ENCODE assay signal across 8 cellular contexts in genomic region chr19:40797963-40798222, GRCh38. TPM values are rescaled to one million over a fixed set of nuclear protein-coding genes. Genes with fewer than 3 reads are reported as not detected.
DNase-seq lines count a peak whose midpoint lies in the region; ATAC-seq and TF ChIP-seq lines count a peak whose summit lies in the region.

No MANE protein-coding gene starts in this region.

- no peaks in the 10 kb centered on the region; the same call in 1 of the 2 replicates for H3K9me3 ChIP-seq in AG04450 (ENCODE audit: control insufficient read depth, insufficient read depth, low read length)

- no peaks in the 10 kb centered on the region for H3K27me3 ChIP-seq in AG04450 (ENCODE audit: control insufficient read depth, insufficient read depth, low read length)

- peak overlapping the region; percentile 100 for H3K27ac Mint-ChIP-seq in natural killer cell

- ATAC-seq in natural killer cell: no peak
- no peak for ATAC-seq in GM21825 (IDR thresholded peaks at IDR 0.05; ENCODE audit: unreplicated experiment)
- ATAC-seq in HG02981 (IDR thresholded peaks at IDR 0.05; ENCODE audit: unreplicated experiment): no peak
- ATAC-seq in HG03159 (IDR thresholded peaks at IDR 0.05; ENCODE audit: unreplicated experiment): no peak

- CTCF ChIA-PET in AG04450 (lab: Charles Lee): interaction anchor here (1.0 to 1.4 kb wide), 3 partner anchors 10 to 107 kb away, joined by 3 to 20 read pairs (median 8); partner anchors contain the start of gene RAB4B

- H3K4me3 ChIP-seq in AG04450 (ENCODE audit: low read depth, low read length) (peak overlapping the region; percentile 66), choroid plexus epithelial cell (ENCODE audit: low read depth, low read length) (peak overlapping the region; percentile 63)

- POLR2A ChIA-PET in AG04450 (lab: Yijun Ruan, JAX): interaction anchor here (0.7 to 2.6 kb wide), 3 partner anchors 20 to 406 kb away, joined by 3 to 20 read pairs (median 5); partner anchors contain the start of gene RAB4B

- no peaks in the 10 kb centered on the region for H3K36me3 Mint-ChIP-seq in natural killer cell

- H3K9me3 Mint-ChIP-seq in natural killer cell: no peaks in the 10 kb centered on the region

- H3K27ac ChIP-seq in AG04450 (ENCODE audit: low read depth, low read length): peak overlapping the region; percentile 81

- peak overlapping the region; percentile 99 for H3K4me3 Mint-ChIP-seq in natural killer cell

- peaks cover 43 to 52% of the 10 kb centered on the region in 2 donors for H3K4me1 Mint-ChIP-seq in natural killer cell

- no peak for DNase-seq in AG04450 (ENCODE audit: low read depth, low spot score)
- peak; percentile 12 for DNase-seq in KG1 (lab: John Stamatoyannopoulos, UW)
- no peak for DNase-seq in choroid plexus epithelial cell (ENCODE audit: low read depth)
- DNase-seq in natural killer cell: no peak
- no peak for DNase-seq in stimulated activated CD4-positive, alpha-beta T cell treated with anti-CD3 and anti-CD28 coated beads, Interleukin-1b, Interleukin-23, amount 100 ng/mL, for 48 hours

- H3K27me3 Mint-ChIP-seq in natural killer cell (ENCODE audit: low read depth in 2 of 2): no peaks in the 10 kb centered on the region

- intact Hi-C loops in natural killer cell (cut with micrococcal nuclease): loop anchor here (1.0 to 2.0 kb wide), 4 partner anchors 21 to 81 kb away; partner anchors contain the start of genes ACTMAP, COQ8B and ITPKC

- TF ChIP-seq CTCF in AG04450 (IDR thresholded peaks at IDR 0.05; ENCODE audit: low read depth, low read length): no peak
- TF ChIP-seq CTCF in choroid plexus epithelial cell (conservative IDR thresholded peaks at IDR 0.05; ENCODE audit: low read depth, low read length): no peak
- TF ChIP-seq CTCF in natural killer cell (IDR thresholded peaks at IDR 0.05): no peak

RNA-seq across cellular contexts. Expression of gene EGLN2, which starts 1.1 kb away (rescaled TPM):
- polyA plus RNA-seq in AG04450 (2011; rRNA removed): 28.2 and 40.6 TPM in 2 replicates
- polyA minus RNA-seq in AG04450 (2011; rRNA and poly(A)+ RNA removed): 35.8 and 54.2 TPM in 2 replicates
- 100 to 1,000 TPM; 104 to 156 (median 151) TPM for total RNA-seq in natural killer cell

RNA-seq across cellular contexts. Expression of gene RAB4B, which starts 19.8 kb away (rescaled TPM):
- 14.0 and 16.2 TPM in 2 replicates for polyA plus RNA-seq in AG04450 (2011; rRNA removed)
- 6.3 and 12.9 TPM in 2 replicates for polyA minus RNA-seq in AG04450 (2011; rRNA and poly(A)+ RNA removed)
- 10 to 100 TPM; 97.8 to 99.8 (median 98.6) TPM for total RNA-seq in natural killer cell

RNA-seq across cellular contexts. Expression of gene MIA, which starts 22.6 kb away (rescaled TPM):
- polyA plus RNA-seq in AG04450 (2011; rRNA removed): not detected in 2 replicates
- not detected in 2 replicates for polyA minus RNA-seq in AG04450 (2011; rRNA and poly(A)+ RNA removed)
- total RNA-seq in natural killer cell: not detected

RNA-seq across cellular contexts. Expression of gene SNRPA, which starts 46.9 kb away (rescaled TPM):
- polyA plus RNA-seq in AG04450 (2011; rRNA removed): 126 and 133 TPM in 2 replicates
- polyA minus RNA-seq in AG04450 (2011; rRNA and poly(A)+ RNA removed): 229 and 285 TPM in 2 replicates
- total RNA-seq in natural killer cell: 10 to 100 TPM; 56.2 to 65.9 (median 60.9) TPM

RNA-seq across cellular contexts. Expression of gene ACTMAP, which starts 47.6 kb away (rescaled TPM):
- 2.9 and 4.5 TPM in 2 replicates for polyA plus RNA-seq in AG04450 (2011; rRNA removed)
- polyA minus RNA-seq in AG04450 (2011; rRNA and poly(A)+ RNA removed): 5.5 and 7.5 TPM in 2 replicates
- total RNA-seq in natural killer cell: 1 to 10 TPM; 5.9 to 9.6 (median 8.2) TPM
